Comparison of ENCODE assay signal across 18 cellular contexts in genomic region chr2:26767894-26768487, GRCh38. TPM values are rescaled to one million over a fixed set of nuclear protein-coding genes. Genes with fewer than 3 reads are reported as not detected.
DNase-seq lines count a peak whose midpoint lies in the region; ATAC-seq and TF ChIP-seq lines count a peak whose summit lies in the region.
"Had no signal": no experiment of that assay in that cellular context is flagged by ENCODE, and none has a peak within 500 bp of the region (broad histone marks: within the 10 kb centered on the region; RNA-seq: fewer than 3 reads in every experiment).

No MANE protein-coding gene starts in this region.

- ATAC-seq in HG03045 (IDR thresholded peaks at IDR 0.05; ENCODE audit: unreplicated experiment) (no peak), HG03521 (IDR thresholded peaks at IDR 0.05; ENCODE audit: unreplicated experiment) (no peak)
- ATAC-seq: sciatic nerve had no signal

- H3K4me3 ChIP-seq in MG63 (no peak overlapping the region), esophagus (ENCODE audit: low read depth in 1 of 2, low read length in 2 of 2) (no peak overlapping the region), skin epidermis (no peak overlapping the region)
- H3K4me3 ChIP-seq: testis had no signal

- no peaks in the 10 kb centered on the region for H3K27me3 ChIP-seq in MG63
- no peaks in the 10 kb centered on the region for H3K27me3 ChIP-seq in esophagus (ENCODE audit: control insufficient read depth in 1 of 2, insufficient read depth in 2 of 2, low read length in 2 of 2)
- H3K27me3 ChIP-seq: BLaER1 treated with 17β-estradiol and CSF1 and Interleukin-3, amounts not matched to agents 10 nM and 100 nM; testis had no signal

- no peak for TF ChIP-seq CTCF in osteocyte (IDR thresholded peaks at IDR 0.05)

- H3K36me3 ChIP-seq in MG63 (peaks cover 56% of the 10 kb centered on the region), esophagus (ENCODE audit: control insufficient read depth in 2 of 2, insufficient read depth in 2 of 2, low read length in 1 of 2) (no peaks in the 10 kb centered on the region)

- H3K9me3 ChIP-seq in MG63: no peaks in the 10 kb centered on the region
- H3K9me3 ChIP-seq in esophagus (ENCODE audit: control insufficient read depth in 2 of 2, insufficient read depth in 1 of 2, low read depth in 1 of 2, low read length in 1 of 2): no peaks in the 10 kb centered on the region
- H3K9me3 ChIP-seq: BLaER1 treated with 17β-estradiol and CSF1 and Interleukin-3, amounts not matched to agents 10 nM and 100 nM; testis had no signal

- H3K27ac ChIP-seq in esophagus (ENCODE audit: low read depth in 2 of 2, low read length in 1 of 2): peak overlapping the region; percentile 73 to 74
- peak overlapping the region in 16 of 21 experiments; percentile 11 to 98 (median 88) for H3K27ac ChIP-seq in skin epidermis

- no peaks in the 10 kb centered on the region for H3K27me3 Mint-ChIP-seq in osteocyte (ENCODE audit: unreplicated experiment)

- no peaks in the 10 kb centered on the region for H3K9me3 Mint-ChIP-seq in osteocyte (ENCODE audit: unreplicated experiment)

- H3K36me3 Mint-ChIP-seq in osteocyte (ENCODE audit: unreplicated experiment): peaks cover 2% of the 10 kb centered on the region

- no peak overlapping the region for H3K27ac Mint-ChIP-seq in osteocyte (ENCODE audit: unreplicated experiment)

- no peak overlapping the region for H3K4me3 Mint-ChIP-seq in osteocyte (ENCODE audit: unreplicated experiment)

- 89 to 99% methylated on average over 4 to 5 of the region's 5 CpGs for WGBS in esophagus, 2 donors

- DNase-seq in MG63 (peak; percentile 84), NCI-H69 (lab: John Stamatoyannopoulos, UW) (peak; percentile 20), osteocyte (ENCODE audit: extremely low spot score, unreplicated experiment) (no peak)
- DNase-seq: activated effector memory CD4-positive, alpha-beta T cell treated with Interleukin-2 at 50 U/mL for 16 hours; dermis blood vessel endothelial cell; DMS53; erythroblast; glutamatergic neuron; midbrain; NCI-H187 treated with DMSO at 0.1 percent for 48 hours; NCI-H524 treated with DMSO at 0.1 percent for 48 hours; testis had no signal

- H3K4me1 Mint-ChIP-seq in osteocyte (ENCODE audit: unreplicated experiment): peaks cover 66% of the 10 kb centered on the region

- H3K4me1 ChIP-seq in esophagus (ENCODE audit: control insufficient read depth in 2 of 2, insufficient read depth in 2 of 2, low read length in 1 of 2): peaks cover 32 to 45% of the 10 kb centered on the region in 2 donors

RNA-seq across cellular contexts. Expression of gene SLC35F6, which starts 3.9 kb away (rescaled TPM):
- 18.9 and 31.0 TPM in 2 replicates for total RNA-seq in MG63 (2014; rRNA removed; shearing (Covaris generic); ENCODE audit: low replicate concordance)
- polyA plus RNA-seq in esophagus: 10 to 100 TPM; 17.0 to 18.3 TPM
- 40.5 and 46.4 TPM in 2 replicates for total RNA-seq in osteocyte

RNA-seq across cellular contexts. Expression of gene CENPA, which starts 17.9 kb away (rescaled TPM):
- 19.8 and 24.5 TPM in 2 replicates for total RNA-seq in MG63 (2014; rRNA removed; shearing (Covaris generic); ENCODE audit: low replicate concordance)
- 1 to 10 TPM; 3.6 to 5.4 TPM for polyA plus RNA-seq in esophagus
- total RNA-seq in osteocyte: 4.6 and 5.1 TPM in 2 replicates
